In genomic region chr11:130068986-130069683, GRCh38 we compare ENCODE assay signal across 8 cellular contexts. TPM values are rescaled to one million over a fixed set of nuclear protein-coding genes. Genes with fewer than 3 reads are reported as not detected.
DNase-seq lines count a peak whose midpoint lies in the region; ATAC-seq and TF ChIP-seq lines count a peak whose summit lies in the region.

No MANE protein-coding gene starts in this region.

- peak overlapping the region; percentile 39; the same call in 1 of the 3 replicates for H2BK15ac ChIP-seq in IMR-90 (ENCODE audit: low read depth, low read length)

- ATAC-seq in GM21717 (IDR thresholded peaks at IDR 0.05; ENCODE audit: unreplicated experiment) (peak; percentile 41), IMR-90 (ENCODE audit: low read depth) (peak; percentile 66)

- peak overlapping the region; percentile 69 for H3K14ac ChIP-seq in IMR-90 (replicated peaks; ENCODE audit: low read depth, low read length)

- no CpG with 5 or more reads among the region's 56 CpGs for WGBS in IMR-90 (ENCODE audit: extremely low coverage in 2 of 2, insufficient read length in 1 of 2), 2 experiments

- H3K36me3 ChIP-seq in IMR-90 (ENCODE audit: control insufficient read depth, insufficient read depth, low read length) (no peaks in the 10 kb centered on the region), adipocyte (ENCODE audit: control insufficient read depth, insufficient read depth, low read length, severe bottlenecking) (no peaks in the 10 kb centered on the region)

- H3K4me3 ChIP-seq in IMR-90 (ENCODE audit: insufficient read depth, low read depth, low read length) (peak overlapping the region; percentile 69), adipocyte (ENCODE audit: low read length) (peak overlapping the region; percentile 79)

- H4K8ac ChIP-seq in IMR-90 (ENCODE audit: low read depth in 2 of 2, low read length in 2 of 2) = peak overlapping the region; percentile 79 to 91

- peaks cover 12 to 22% of the 10 kb centered on the region in 2 experiments for H3K79me1 ChIP-seq in IMR-90 (ENCODE audit: low read depth in 1 of 2, low read length in 2 of 2)

- peak overlapping the region; percentile 80 for H4K5ac ChIP-seq in IMR-90 (ENCODE audit: low read depth, low read length)

- in situ Hi-C loops in IMR-90 (cut with MboI; ENCODE audit: low sequenced_read_pairs) = no loop called here

- H3K4ac ChIP-seq in IMR-90 (ENCODE audit: low read depth, low read length) = peak overlapping the region; percentile 64

- H2BK5ac ChIP-seq in IMR-90 (ENCODE audit: low read depth, low read length, poor library complexity, severe bottlenecking) = peak overlapping the region; percentile 68

- peak overlapping the region; percentile 60 for H3K56ac ChIP-seq in IMR-90 (ENCODE audit: extremely low read depth, insufficient read depth, low read length)

- peak overlapping the region; percentile 61 for H3K23ac ChIP-seq in IMR-90 (ENCODE audit: low read depth, low read length)

- intact Hi-C loops in IMR-90 (cut with micrococcal nuclease) = loop anchor here (1.0 kb wide), 2 partner anchors 45 to 66 kb away; no protein-coding TSS in a partner anchor
- intact Hi-C loops in cardiac septum (cut with DNase I) = loop anchor here (1.0 kb wide), 1 partner anchor 66 kb away; no protein-coding TSS in a partner anchor

- H2BK120ac ChIP-seq in IMR-90 (ENCODE audit: low read depth, low read length) = peak overlapping the region; percentile 35

- H2AK5ac ChIP-seq in IMR-90 (ENCODE audit: low read depth, low read length) = no peak overlapping the region

- peaks cover 20% of the 10 kb centered on the region for H4K20me1 ChIP-seq in IMR-90 (ENCODE audit: insufficient read depth, low read length)

- H3K27me3 ChIP-seq in IMR-90 (ENCODE audit: control insufficient read depth, insufficient read depth, low read length) = peaks cover 7% of the 10 kb centered on the region
- H3K27me3 ChIP-seq in adipocyte (replicated peaks; ENCODE audit: control insufficient read depth, insufficient read depth, low read length) = no peaks in the 10 kb centered on the region

- peak overlapping the region; percentile 85 for H3K4me2 ChIP-seq in IMR-90 (ENCODE audit: low read depth, low read length)

- H3K18ac ChIP-seq in IMR-90 (ENCODE audit: low read depth, low read length) = peak overlapping the region; percentile 62

- CTCF ChIA-PET in IMR-90 (lab: Yijun Ruan, JAX) = no interaction called here

- peak overlapping the region; percentile 95 for H3K27ac ChIP-seq in IMR-90 (ENCODE audit: insufficient read depth, low read length)

- H3K9ac ChIP-seq in IMR-90 (ENCODE audit: low read depth, low read length) (peak overlapping the region; percentile 85), adipocyte (ENCODE audit: low read length) (peak overlapping the region; percentile 91)

- H3K4me1 ChIP-seq in IMR-90 (ENCODE audit: control insufficient read depth, insufficient read depth, low read length) (peaks cover 4% of the 10 kb centered on the region; the same call in 1 of the 2 replicates), adipocyte (ENCODE audit: control insufficient read depth, insufficient read depth, low read length) (peaks cover 22% of the 10 kb centered on the region)

- no peak overlapping the region for H2BK20ac ChIP-seq in IMR-90 (ENCODE audit: low read depth, low read length)

- no peak for TF ChIP-seq RAD21 in IMR-90 (IDR thresholded peaks at IDR 0.05; ENCODE audit: low read length)

- no peak for TF ChIP-seq POLR2A in IMR-90 (IDR thresholded peaks at IDR 0.05; ENCODE audit: low read depth, low read length)

- no peaks in the 10 kb centered on the region for H3K9me3 ChIP-seq in IMR-90 (ENCODE audit: control insufficient read depth, insufficient read depth, low read length)
- no peaks in the 10 kb centered on the region for H3K9me3 ChIP-seq in adipocyte (ENCODE audit: control insufficient read depth, low read length)

- H3K9me1 ChIP-seq in IMR-90 (ENCODE audit: insufficient read depth, low read length) = peaks cover 6% of the 10 kb centered on the region; the same call in 1 of the 2 replicates

- H4K91ac ChIP-seq in IMR-90 (ENCODE audit: insufficient read depth, low read depth, low read length) = peak overlapping the region; percentile 53

- peak overlapping the region; percentile 95 for H2AFZ ChIP-seq in IMR-90 (replicated peaks; ENCODE audit: low read length, poor library complexity)

- 0 out of 2 replicates have a peak, but pooled peaks have one; percentile 12 for TF ChIP-seq CTCF in IMR-90 (conservative IDR thresholded peaks at IDR 0.05; ENCODE audit: low read depth, low read length)

- no TSS peak for BruUV-seq in IMR-90 (replicated peaks; lab: Mats Ljungman, UMichigan)

- peak overlapping the region; percentile 2 for H2AK9ac ChIP-seq in IMR-90 (replicated peaks; ENCODE audit: low read depth, low read length, poor library complexity)

- peak; percentile 91 for DNase-seq in EL
- peak; percentile 80 for DNase-seq in IMR-90
- peak; percentile 86 for DNase-seq in SHP77 treated with DMSO at 0.1 percent for 48 hours (lab: John Stamatoyannopoulos, UW)
- peak; percentile 94 for DNase-seq in adipocyte (ENCODE audit: low read depth)
- peak; percentile 79 for DNase-seq in cardiac septum (ENCODE audit: low spot score)
- DNase-seq in pons (ENCODE audit: low spot score) = peak; percentile 64
- no peak for DNase-seq in middle frontal gyrus (ENCODE audit: extremely low spot score, low spot score)

- dilution Hi-C loops in IMR-90 (cut with HindIII; ENCODE audit: low sequenced_read_pairs, unreplicated experiment) = no loop called here

- POLR2A ChIA-PET in IMR-90 (lab: Charles Lee; ENCODE audit: unreplicated experiment) = no interaction called here

TF ChIP-seq in IMR-90, 13 proteins besides CTCF, POLR2A, EP300 and RAD21:
- no peak for TF ChIP-seq MAZ (IDR thresholded peaks at IDR 0.05; ENCODE audit: borderline replicate concordance, low read depth, low read length)
- peak; percentile 28; the same call in 1 of the 2 replicates for TF ChIP-seq MXI1 (IDR thresholded peaks at IDR 0.05; ENCODE audit: borderline replicate concordance, low read depth, low read length)
TF ChIP-seq in IMR-90: peak in this region for 1.

RNA-seq across cellular contexts. Expression of gene APLP2, which starts 0.6 kb away (rescaled TPM):
- 127 and 134 TPM in 2 replicates for total RNA-seq in IMR-90 (2012; rRNA removed)
- 210 and 235 TPM in 2 replicates for polyA plus RNA-seq in IMR-90 (2012; rRNA removed)
- 149 and 158 TPM in 2 replicates for polyA plus RNA-seq in IMR-90 (2012; cell fraction: cytosol; rRNA removed)
- 87.7 and 134 TPM in 2 replicates for polyA plus RNA-seq in IMR-90 (2012; cell fraction: nucleus; rRNA removed; ENCODE audit: low replicate concordance)
- total RNA-seq in cardiac septum = 318 TPM
